11 cellular contexts compared by ENCODE assay signal in the genomic region with DNA sequence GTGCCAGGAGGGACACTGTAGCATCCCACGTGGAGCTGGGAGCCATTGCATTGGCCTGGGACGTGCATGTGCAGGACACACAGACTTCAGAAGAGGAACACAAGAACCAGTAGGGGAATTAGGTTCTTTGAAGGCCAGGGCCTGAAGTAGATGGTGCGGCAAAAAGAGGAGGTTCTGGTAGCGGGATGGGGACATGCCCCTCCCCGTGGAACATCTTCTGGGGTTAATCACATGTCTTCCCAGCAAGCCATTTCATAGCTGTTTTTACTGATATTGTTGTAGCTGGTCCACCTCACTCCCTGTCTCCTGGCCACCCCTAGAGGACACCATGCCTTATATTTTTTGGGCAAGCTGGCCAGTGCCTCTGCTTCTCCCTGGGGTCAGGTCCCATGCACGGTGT.
"Had no signal": no experiment of that assay in that cellular context is flagged by ENCODE, and none has a peak within 500 bp of the region (broad histone marks: within the 10 kb centered on the region; RNA-seq: fewer than 3 reads in every experiment).

No MANE protein-coding gene starts in this region.

- H3K9ac ChIP-seq: parathyroid adenoma had no signal

- H3K36me3 ChIP-seq: brain microvascular endothelial cell, tibial artery, vagina had no signal

- H3K4me3 ChIP-seq: tibial artery, vagina had no signal

- H3K4me3 Mint-ChIP-seq: activated naive CD8-positive, alpha-beta T cell; activated T-cell treated with anti-CD3 and anti-CD28 coated beads, Interleukin-2, amount 50 U/mL, for 24 hours; neural crest cell had no signal

- H3K79me2 ChIP-seq: parathyroid adenoma had no signal

- H3K27ac Mint-ChIP-seq: activated naive CD8-positive, alpha-beta T cell; activated T-cell treated with anti-CD3 and anti-CD28 coated beads, Interleukin-2, amount 50 U/mL, for 24 hours had no signal

- H3K36me3 Mint-ChIP-seq: activated naive CD8-positive, alpha-beta T cell; mesothelial cell of epicardium had no signal

- H3K9me3 ChIP-seq: tibial artery, vagina had no signal

- H2AFZ ChIP-seq: parathyroid adenoma had no signal

- H3K9me3 Mint-ChIP-seq: activated T-cell treated with anti-CD3 and anti-CD28 coated beads, Interleukin-2, amount 50 U/mL, for 24 hours; mesothelial cell of epicardium; neural crest cell had no signal

- H3K27ac ChIP-seq: brain microvascular endothelial cell, foreskin keratinocyte, parathyroid adenoma, tibial artery, vagina had no signal

- H3K4me1 ChIP-seq: foreskin keratinocyte, parathyroid adenoma, tibial artery had no signal

- DNase-seq: cortex of kidney, T1000 had no signal

- H3K27me3 ChIP-seq: brain microvascular endothelial cell, vagina had no signal
